ENCODE assay signal across 19 cellular contexts in genomic region chr15:74060251-74060650, GRCh38. TPM values are rescaled to one million over a fixed set of nuclear protein-coding genes. Genes with fewer than 3 reads are reported as not detected.
"Had no signal": no experiment of that assay in that cellular context is flagged by ENCODE, and none has a peak within 500 bp of the region (broad histone marks: within the 10 kb centered on the region; RNA-seq: fewer than 3 reads in every experiment).

No MANE protein-coding gene starts in this region.

- H3K4me3 ChIP-seq: esophagus squamous epithelium, hepatocyte, mucosa of descending colon, right atrium auricular region, sigmoid colon, skin epidermis, suprapubic skin, thyroid gland, upper lobe of right lung had no signal

- H3K4me2 ChIP-seq: hepatocyte had no signal

- H3K9me3 ChIP-seq: esophagus squamous epithelium, mucosa of descending colon, right atrium auricular region, sigmoid colon, suprapubic skin, thyroid gland, upper lobe of right lung had no signal

- H3K36me3 ChIP-seq: esophagus squamous epithelium, right atrium auricular region, sigmoid colon, suprapubic skin, thyroid gland, upper lobe of right lung had no signal

- H3K4me1 ChIP-seq: right atrium auricular region, sigmoid colon, suprapubic skin, thyroid gland, upper lobe of right lung had no signal

- H2AFZ ChIP-seq: hepatocyte had no signal

- H3K27ac ChIP-seq: esophagus squamous epithelium, hepatocyte, right atrium auricular region, sigmoid colon, skin epidermis, suprapubic skin, thyroid gland, upper lobe of right lung had no signal

- ATAC-seq: mucosa of descending colon, upper lobe of right lung had no signal

- H3K79me2 ChIP-seq: hepatocyte had no signal

- DNase-seq: cerebellar nuclear complex; dermis blood vessel endothelial cell; esophagus squamous epithelium; foreskin fibroblast; kidney glomerular epithelial cell; mucosa of descending colon; sigmoid colon; stimulated activated CD4-positive, alpha-beta T cell treated with anti-CD3 and anti-CD28 coated beads, Interleukin-12 subunit alpha, Interleukin-12 subunit beta, amount 100 ng/mL, for 4 hours; stimulated activated naive CD4-positive, alpha-beta T cell treated with Interleukin-2 at 50 U/mL for 16 hours; thyroid gland; upper lobe of right lung had no signal

- H3K27me3 ChIP-seq: esophagus squamous epithelium, hepatocyte, right atrium auricular region, sigmoid colon, suprapubic skin, thyroid gland, upper lobe of right lung had no signal

- H3K9me3 Mint-ChIP-seq: naive thymus-derived CD8-positive, alpha-beta T cell had no signal

RNA-seq across cellular contexts. Expression of gene GOLGA6A, which starts 22.1 kb away (rescaled TPM):
- total RNA-seq: dermis blood vessel endothelial cell, epithelial cell of proximal tubule, esophagus squamous epithelium, hepatocyte, lung microvascular endothelial cell, mucosa of descending colon, osteocyte, right atrium auricular region, sigmoid colon, upper lobe of right lung had no signal
- polyA plus RNA-seq: hepatocyte, sigmoid colon had no signal
